In genomic region chr11:75582935-75583709, GRCh38 we compare ENCODE assay signal across 1 cellular context.
TF ChIP-seq lines count a peak whose summit lies in the region.

No MANE protein-coding gene starts in this region.

TF ChIP-seq in SK-N-SH, 30 proteins besides CTCF, POLR2A, EP300 and RAD21 (continued from another document):
- peak; percentile 95 for TF ChIP-seq CHD2 (IDR thresholded peaks at IDR 0.05; ENCODE audit: low read length, partially characterized antibody)
